Comparison of ENCODE assay signal across 19 cellular contexts in the genomic region with DNA sequence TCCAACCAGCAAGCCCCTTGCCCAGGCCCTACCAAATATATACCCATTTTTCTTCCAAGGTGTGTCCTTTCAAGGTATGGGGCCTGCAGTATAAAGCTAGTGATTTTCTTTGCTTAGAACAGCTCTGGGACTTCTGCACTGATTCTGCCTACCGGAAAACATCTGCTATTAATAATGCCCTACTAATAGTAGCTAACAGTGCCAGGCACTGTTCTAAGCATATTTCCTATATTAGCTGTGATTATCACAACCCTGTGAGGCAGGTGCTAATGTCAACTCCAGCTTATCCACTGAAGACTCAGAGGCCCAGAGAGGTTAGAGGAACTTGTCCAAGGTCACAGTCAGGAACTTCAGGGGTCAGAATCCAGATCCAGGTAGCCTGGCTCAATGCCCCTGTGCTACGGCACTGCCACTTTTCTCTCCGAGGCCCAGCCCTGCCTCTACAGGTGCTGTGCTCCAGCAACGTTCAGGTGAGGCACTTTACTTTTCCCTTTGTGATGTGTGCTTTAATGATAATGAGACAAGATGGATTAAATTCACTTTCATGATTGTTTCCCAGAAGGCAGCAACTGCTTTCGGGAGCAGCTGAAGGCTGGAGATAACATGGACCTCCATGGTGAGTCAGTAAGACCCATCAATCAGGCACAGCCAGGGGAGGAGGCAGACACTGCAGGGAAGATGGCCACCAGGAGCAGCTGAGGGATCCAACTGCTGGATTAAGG. TPM values are rescaled to one million over a fixed set of nuclear protein-coding genes. Genes with fewer than 3 reads are reported as not detected.
"Had no signal": no experiment of that assay in that cellular context is flagged by ENCODE, and none has a peak within 500 bp of the region (broad histone marks: within the 10 kb centered on the region; RNA-seq: fewer than 3 reads in every experiment).

No MANE protein-coding gene starts in this region.

- H3K36me3 ChIP-seq: lower lobe of right lung, upper lobe of right lung had no signal

- H3K9me3 ChIP-seq: body of pancreas, lower lobe of right lung, testis, upper lobe of right lung had no signal

- H3K27me3 ChIP-seq: body of pancreas, testis, upper lobe of right lung had no signal

- H3K4me3 ChIP-seq: body of pancreas, lower lobe of right lung, testis, upper lobe of right lung had no signal

- DNase-seq: activated CD4-positive, alpha-beta T cell treated with anti-CD3 and anti-CD28 coated beads for 4 hours; activated CD8-positive, alpha-beta memory T cell treated with anti-CD3 and anti-CD28 coated beads, Interleukin-2, amount 50 U/mL, for 48 hours; activated CD8-positive, alpha-beta T cell treated with anti-CD3 and anti-CD28 coated beads, Interleukin-2, amount 10 ng/mL, durations not matched to agents 7 days and 5 days; activated naive CD4-positive, alpha-beta T cell treated with Interleukin-2 at 50 U/mL for 16 hours; amniotic stem cell; body of pancreas; cortex of kidney; hippocampal formation; lower lobe of right lung; naive thymus-derived CD8-positive, alpha-beta T cell; nucleus accumbens; stimulated activated CD4-positive, alpha-beta T cell treated with anti-CD3 and anti-CD28 coated beads, Interleukin-4, amount 100 ng/mL, for 4 hours; stimulated activated naive CD8-positive, alpha-beta T cell treated with anti-CD3 and anti-CD28 coated beads, Interleukin-15, amount 100 ng/mL, for 72 hours; T-helper 2 cell; testis; upper lobe of right lung had no signal

- H3K4me1 ChIP-seq: body of pancreas, testis had no signal

- H3K27ac ChIP-seq: body of pancreas, lower lobe of right lung, testis, upper lobe of right lung, VCaP had no signal

- ATAC-seq: activated CD8-positive, alpha-beta T cell treated with anti-CD3 and anti-CD28 coated beads, Interleukin-2, amount 10 ng/mL, durations not matched to agents 7 days and 5 days; body of pancreas; lower lobe of right lung; naive thymus-derived CD8-positive, alpha-beta T cell; stimulated activated naive CD8-positive, alpha-beta T cell treated with anti-CD3 and anti-CD28 coated beads, Interleukin-15, amount 100 ng/mL, for 72 hours; upper lobe of right lung had no signal

RNA-seq across cellular contexts. Expression of gene TAS2R41, which starts 26.7 kb away (rescaled TPM):
- total RNA-seq: activated CD8-positive, alpha-beta T cell treated with anti-CD3 and anti-CD28 coated beads, Interleukin-2, amount 10 ng/mL, durations not matched to agents 7 days and 5 days; body of pancreas; epithelial cell of proximal tubule; glomerular endothelial cell; lower lobe of right lung; upper lobe of right lung had no signal
- polyA plus RNA-seq: naive thymus-derived CD8-positive, alpha-beta T cell had no signal
